Comparison of ENCODE assay signal across 16 cellular contexts in the genomic region with DNA sequence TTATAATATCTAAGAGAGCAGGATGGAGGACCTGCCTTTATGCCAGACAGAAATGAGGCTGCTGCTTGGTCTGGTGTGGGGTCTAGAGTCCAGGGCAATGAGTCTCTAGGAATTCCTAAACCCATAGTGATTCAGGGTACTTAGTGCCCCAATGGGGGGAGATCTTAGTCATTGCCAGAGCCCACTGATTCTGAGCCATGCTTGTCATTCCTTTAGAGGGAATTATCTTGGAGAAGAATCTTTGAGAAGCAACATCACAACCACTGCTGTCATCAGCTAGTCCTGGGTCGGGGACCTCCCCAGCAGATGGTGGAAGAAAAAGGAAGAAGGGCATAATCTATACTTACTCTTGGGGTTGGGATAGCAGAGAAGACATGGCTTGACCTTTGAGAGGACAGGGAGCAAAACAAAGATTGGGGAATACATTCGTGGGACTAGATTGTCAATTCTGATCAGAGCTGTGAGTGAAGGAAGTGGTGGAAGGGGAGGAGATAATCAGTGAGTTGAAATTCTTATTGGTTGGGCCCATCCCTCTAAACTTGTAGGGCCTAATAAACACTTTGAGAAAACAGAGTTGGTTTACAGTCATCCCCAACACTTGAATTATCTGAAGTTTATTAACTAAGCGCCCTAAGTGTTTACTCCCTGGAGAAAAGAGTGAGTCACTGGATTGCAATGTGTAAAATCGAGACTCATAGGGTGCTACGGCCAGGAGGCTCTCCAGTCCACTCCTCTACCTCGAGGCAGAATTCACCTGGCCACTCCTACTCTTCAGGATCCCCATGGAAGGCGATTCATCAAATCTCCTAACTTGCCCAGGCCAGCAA. TPM values are rescaled to one million over a fixed set of nuclear protein-coding genes. Genes with fewer than 3 reads are reported as not detected.
DNase-seq lines count a peak whose midpoint lies in the region; FAIRE-seq and TF ChIP-seq lines count a peak whose summit lies in the region.
"Had no signal": no experiment of that assay in that cellular context is flagged by ENCODE, and none has a peak within 500 bp of the region (broad histone marks: within the 10 kb centered on the region; RNA-seq: fewer than 3 reads in every experiment).

No MANE protein-coding gene starts in this region.

- no peaks in the 10 kb centered on the region for H3K9me3 ChIP-seq in astrocyte (ENCODE audit: insufficient read depth, low read depth, low read length)
- no peaks in the 10 kb centered on the region for H3K9me3 ChIP-seq in testis
- H3K9me3 ChIP-seq: body of pancreas, mucosa of descending colon, prostate gland had no signal

- no peak overlapping the region for H2BK15ac ChIP-seq in mesendoderm (replicated peaks; ENCODE audit: low read depth)

- H3K9me3 Mint-ChIP-seq in HFFc6 (no peaks in the 10 kb centered on the region), astrocyte (ENCODE audit: unreplicated experiment) (peaks cover 4% of the 10 kb centered on the region)
- H3K9me3 Mint-ChIP-seq: activated T-helper 1 cell treated with anti-CD3 and anti-CD28 coated beads, Interleukin-12 subunit alpha, Interleukin-12 subunit beta, Interleukin-2, Interleukin-4 antibody, amounts not matched to agents 30 ng/mL and 10 ng/mL and 1 ng/mL, durations not matched to agents 14 hours and 24 hours and 36 hours; endodermal cell; IgD-negative memory B cell had no signal

- TF ChIP-seq POLR2A in testis (IDR thresholded peaks at IDR 0.05) = no peak

- no peak for FAIRE-seq in astrocyte (lab: Jason Lieb, UNC)

- H2AK5ac ChIP-seq in mesendoderm (ENCODE audit: low read length) = no peak overlapping the region

- peak overlapping the region; percentile 64 for H3K4me3 Mint-ChIP-seq in HFFc6
- peak overlapping the region; percentile 23 for H3K4me3 Mint-ChIP-seq in astrocyte (ENCODE audit: unreplicated experiment)
- H3K4me3 Mint-ChIP-seq: activated T-helper 1 cell treated with anti-CD3 and anti-CD28 coated beads, Interleukin-12 subunit alpha, Interleukin-12 subunit beta, Interleukin-2, Interleukin-4 antibody, amounts not matched to agents 30 ng/mL and 10 ng/mL and 1 ng/mL, durations not matched to agents 14 hours and 24 hours and 36 hours; CD4-positive, CD25-positive, alpha-beta regulatory T cell; endodermal cell; IgD-negative memory B cell had no signal

- H3K4me3 ChIP-seq in astrocyte (ENCODE audit: insufficient read depth, low read depth, low read length) (no peak overlapping the region), mesendoderm (ENCODE audit: low read length) (no peak overlapping the region), testis (no peak overlapping the region)
- H3K4me3 ChIP-seq: body of pancreas, mucosa of descending colon, prostate gland had no signal

- no peaks in the 10 kb centered on the region for H3K79me1 ChIP-seq in mesendoderm (ENCODE audit: low read length)

- no peak overlapping the region for H3K18ac ChIP-seq in mesendoderm (ENCODE audit: low read length)

- H3K4ac ChIP-seq in mesendoderm (ENCODE audit: low read depth, low read length) = no peak overlapping the region

- H3K27ac Mint-ChIP-seq in HFFc6 (peak overlapping the region; percentile 81), astrocyte (ENCODE audit: unreplicated experiment) (peak overlapping the region; percentile 7)
- H3K27ac Mint-ChIP-seq: activated T-helper 1 cell treated with anti-CD3 and anti-CD28 coated beads, Interleukin-12 subunit alpha, Interleukin-12 subunit beta, Interleukin-2, Interleukin-4 antibody, amounts not matched to agents 30 ng/mL and 10 ng/mL and 1 ng/mL, durations not matched to agents 14 hours and 24 hours and 36 hours; CD4-positive, CD25-positive, alpha-beta regulatory T cell; endodermal cell; IgD-negative memory B cell had no signal

- peak; percentile 57 for DNase-seq in HFFc6
- DNase-seq in astrocyte (ENCODE audit: low read depth) = peak; percentile 49
- peak; percentile 32 for DNase-seq in mesendoderm
- DNase-seq in NCI-H1436 (lab: John Stamatoyannopoulos, UW) = no peak
- no peak for DNase-seq in RPMI8226
- no peak for DNase-seq in testis
- DNase-seq: body of pancreas; CD4-positive, CD25-positive, alpha-beta regulatory T cell; endodermal cell; mucosa of descending colon; NCI-H2029 treated with DMSO at 0.1 percent for 48 hours; NK-92 treated with Interleukin-12 subunit alpha and Interleukin-12 subunit beta, amount 100 ng/mL, for 24 hours; stimulated activated naive CD8-positive, alpha-beta T cell treated with anti-CD3 and anti-CD28 coated beads, Interleukin-15, Interleukin-2, amounts not matched to agents 100 U/mL and 50 U/mL, for 24 hours had no signal

- no CpG with 5 or more reads among the region's 7 CpGs for WGBS in mesendoderm (ENCODE audit: extremely low coverage, insufficient coverage, low lambda C conversion rate)
- 63 to 74% methylated on average over 7 of the region's 7 CpGs for WGBS in testis, 2 donors

- TF ChIP-seq CTCF in HFFc6 (IDR thresholded peaks at IDR 0.05) (no peak), astrocyte (IDR thresholded peaks at IDR 0.05; ENCODE audit: insufficient read depth, low read depth, low read length) (no peak), testis (IDR thresholded peaks at IDR 0.05) (no peak)

- H3K27me3 Mint-ChIP-seq in HFFc6 (ENCODE audit: insufficient read depth) (peaks cover 13% of the 10 kb centered on the region), astrocyte (ENCODE audit: low read depth, unreplicated experiment) (peaks cover 30% of the 10 kb centered on the region)

- no peak overlapping the region for H2AFZ ChIP-seq in astrocyte (ENCODE audit: low read depth, low read length)

- H3K27ac ChIP-seq in astrocyte (ENCODE audit: low read depth, low read length) (no peak overlapping the region), mesendoderm (ENCODE audit: low read depth, low read length) (no peak overlapping the region), testis (no peak overlapping the region)
- H3K27ac ChIP-seq: body of pancreas, prostate gland had no signal

- no peak overlapping the region for H4K8ac ChIP-seq in mesendoderm (ENCODE audit: low read depth, low read length)

- H3K4me1 ChIP-seq in astrocyte (ENCODE audit: insufficient read depth, low read length) (peaks cover 14% of the 10 kb centered on the region), mesendoderm (ENCODE audit: control insufficient read depth, low read depth, low read length) (no peaks in the 10 kb centered on the region), testis (no peaks in the 10 kb centered on the region)
- H3K4me1 ChIP-seq: prostate gland had no signal

- H3K4me2 ChIP-seq in astrocyte (ENCODE audit: low read length) = no peak overlapping the region
- no peak overlapping the region for H3K4me2 ChIP-seq in mesendoderm (ENCODE audit: low read length)

- intact Hi-C loops in testis (cut with DNase I; ENCODE audit: low total_unique reads) = no loop called here

- H3K56ac ChIP-seq in mesendoderm (ENCODE audit: low read length) = no peak overlapping the region

- H3K27me3 ChIP-seq in astrocyte (ENCODE audit: insufficient read depth, low read length) (peaks cover 9% of the 10 kb centered on the region), mesendoderm (ENCODE audit: insufficient read depth, low read length, poor library complexity) (no peaks in the 10 kb centered on the region), testis (no peaks in the 10 kb centered on the region)
- H3K27me3 ChIP-seq: body of pancreas had no signal

- no peak overlapping the region for H3K23ac ChIP-seq in mesendoderm (ENCODE audit: low read length)

- H3K9ac ChIP-seq in astrocyte (ENCODE audit: low read length) (no peak overlapping the region), mesendoderm (ENCODE audit: low read length) (no peak overlapping the region)

- peaks cover 60% of the 10 kb centered on the region for H3K4me1 Mint-ChIP-seq in HFFc6 (ENCODE audit: low read depth)
- H3K4me1 Mint-ChIP-seq in astrocyte (ENCODE audit: low read depth, unreplicated experiment) = peaks cover 23% of the 10 kb centered on the region
- H3K4me1 Mint-ChIP-seq: CD4-positive, CD25-positive, alpha-beta regulatory T cell; IgD-negative memory B cell had no signal

- no peak overlapping the region for H4K5ac ChIP-seq in mesendoderm (ENCODE audit: low read length)

- H2BK120ac ChIP-seq in mesendoderm (ENCODE audit: low read depth, low read length) = no peak overlapping the region

- no peaks in the 10 kb centered on the region for H3K36me3 Mint-ChIP-seq in HFFc6 (ENCODE audit: low read depth)
- H3K36me3 Mint-ChIP-seq in astrocyte (ENCODE audit: low read depth, unreplicated experiment) = no peaks in the 10 kb centered on the region
- H3K36me3 Mint-ChIP-seq: CD4-positive, CD25-positive, alpha-beta regulatory T cell; IgD-negative memory B cell had no signal

- H3K79me2 ChIP-seq in astrocyte (ENCODE audit: insufficient read depth, low read length) = no peaks in the 10 kb centered on the region
- H3K79me2 ChIP-seq in mesendoderm (ENCODE audit: control insufficient read depth, insufficient read depth, low read length) = no peaks in the 10 kb centered on the region

- H4K20me1 ChIP-seq in astrocyte (ENCODE audit: insufficient read depth, low read length) = no peaks in the 10 kb centered on the region

- H2BK5ac ChIP-seq in mesendoderm (ENCODE audit: low read length) = no peak overlapping the region

- H3K36me3 ChIP-seq in astrocyte (ENCODE audit: insufficient read depth, low read length) (no peaks in the 10 kb centered on the region), mesendoderm (ENCODE audit: control insufficient read depth, insufficient read depth, low read length) (no peaks in the 10 kb centered on the region), testis (ENCODE audit: low read depth, missing control alignments) (no peaks in the 10 kb centered on the region)
- H3K36me3 ChIP-seq: prostate gland had no signal

RNA-seq across cellular contexts. Expression of a gene that starts 3.0 kb away (rescaled TPM):
- total RNA-seq in HFFc6 (2021; fragmentation: NEBNext Ultra II Directional; extraction: Animal tissue kit (Norgen Biotek cat#: 25700)) = not detected
- total RNA-seq in astrocyte = 0.09 and 0.43 TPM in 2 replicates
- polyA plus RNA-seq in mesendoderm (2013, experiment 1 of 2) = not detected
- not detected for polyA plus RNA-seq in mesendoderm (2013, experiment 2 of 2)
- not detected for total RNA-seq in testis
- polyA plus RNA-seq in testis (ENCODE audit: insufficient read depth, low read depth, low replicate concordance) = not detected
- total RNA-seq: body of pancreas; CD4-positive, CD25-positive, alpha-beta regulatory T cell; endodermal cell; mucosa of descending colon; prostate gland had no signal
- polyA plus RNA-seq: CD4-positive, CD25-positive, alpha-beta regulatory T cell; IgD-negative memory B cell had no signal

RNA-seq across cellular contexts. Expression of a gene that starts 15.0 kb away (rescaled TPM):
- under 1 TPM in 4 of 6 experiments, not detected in 2; 0.18 to 0.31 (median 0.30) TPM for total RNA-seq in HFFc6 (2021; fragmentation: NEBNext Ultra II Directional; extraction: Animal tissue kit (Norgen Biotek cat#: 25700))
- not detected in 2 replicates for total RNA-seq in astrocyte
- not detected for polyA plus RNA-seq in mesendoderm (2013, experiment 1 of 2)
- not detected for polyA plus RNA-seq in mesendoderm (2013, experiment 2 of 2)
- under 1 TPM in 1 of 2 donors, not detected in 1; 0.19 TPM for total RNA-seq in testis
- not detected for polyA plus RNA-seq in testis (ENCODE audit: insufficient read depth, low read depth, low replicate concordance)
- total RNA-seq: activated T-helper 1 cell treated with anti-CD3 and anti-CD28 coated beads, Interleukin-12 subunit alpha, Interleukin-12 subunit beta, Interleukin-2, Interleukin-4 antibody, amounts not matched to agents 30 ng/mL and 10 ng/mL and 1 ng/mL, durations not matched to agents 14 hours and 24 hours and 36 hours; CD4-positive, CD25-positive, alpha-beta regulatory T cell; endodermal cell; mucosa of descending colon had no signal
- polyA plus RNA-seq: CD4-positive, CD25-positive, alpha-beta regulatory T cell; IgD-negative memory B cell had no signal

RNA-seq across cellular contexts. Expression of a gene that starts 21.7 kb away (rescaled TPM):
- total RNA-seq in HFFc6 (2021; fragmentation: NEBNext Ultra II Directional; extraction: Animal tissue kit (Norgen Biotek cat#: 25700)) = not detected
- total RNA-seq in astrocyte = not detected in 2 replicates
- not detected for polyA plus RNA-seq in mesendoderm (2013, experiment 1 of 2)
- polyA plus RNA-seq in mesendoderm (2013, experiment 2 of 2) = not detected
- total RNA-seq in testis = not detected
- polyA plus RNA-seq in testis (ENCODE audit: insufficient read depth, low read depth, low replicate concordance) = not detected
- total RNA-seq: activated T-helper 1 cell treated with anti-CD3 and anti-CD28 coated beads, Interleukin-12 subunit alpha, Interleukin-12 subunit beta, Interleukin-2, Interleukin-4 antibody, amounts not matched to agents 30 ng/mL and 10 ng/mL and 1 ng/mL, durations not matched to agents 14 hours and 24 hours and 36 hours; body of pancreas; CD4-positive, CD25-positive, alpha-beta regulatory T cell; endodermal cell; mucosa of descending colon; prostate gland had no signal
- polyA plus RNA-seq: CD4-positive, CD25-positive, alpha-beta regulatory T cell; IgD-negative memory B cell had no signal

RNA-seq across cellular contexts. Expression of a gene that starts 35.2 kb away (rescaled TPM):
- not detected for total RNA-seq in HFFc6 (2021; fragmentation: NEBNext Ultra II Directional; extraction: Animal tissue kit (Norgen Biotek cat#: 25700))
- total RNA-seq in astrocyte (0.50 and 0.82 TPM in 2 replicates), testis (under 1 TPM; 0.19 to 0.24 TPM)
- polyA plus RNA-seq in mesendoderm (2013, experiment 1 of 2) = not detected
- not detected for polyA plus RNA-seq in mesendoderm (2013, experiment 2 of 2)
- not detected for polyA plus RNA-seq in testis (ENCODE audit: insufficient read depth, low read depth, low replicate concordance)
- total RNA-seq: activated T-helper 1 cell treated with anti-CD3 and anti-CD28 coated beads, Interleukin-12 subunit alpha, Interleukin-12 subunit beta, Interleukin-2, Interleukin-4 antibody, amounts not matched to agents 30 ng/mL and 10 ng/mL and 1 ng/mL, durations not matched to agents 14 hours and 24 hours and 36 hours; body of pancreas; CD4-positive, CD25-positive, alpha-beta regulatory T cell; endodermal cell; mucosa of descending colon; prostate gland had no signal
- polyA plus RNA-seq: CD4-positive, CD25-positive, alpha-beta regulatory T cell; IgD-negative memory B cell had no signal

RNA-seq across cellular contexts. Expression of a gene that starts 49.9 kb away (rescaled TPM):
- total RNA-seq in HFFc6 (2021; fragmentation: NEBNext Ultra II Directional; extraction: Animal tissue kit (Norgen Biotek cat#: 25700)) = under 1 TPM in 1 of 6 experiments, not detected in 5; 0.30 TPM
- not detected in 2 replicates for total RNA-seq in astrocyte
- not detected for polyA plus RNA-seq in mesendoderm (2013, experiment 1 of 2)
- not detected for polyA plus RNA-seq in mesendoderm (2013, experiment 2 of 2)
- total RNA-seq in testis = 1 to 10 TPM in 1 of 2 donors, under 1 TPM in 1; 0.93 to 1.1 TPM
- polyA plus RNA-seq in testis (ENCODE audit: insufficient read depth, low read depth, low replicate concordance) = 0.99 TPM
- total RNA-seq: activated T-helper 1 cell treated with anti-CD3 and anti-CD28 coated beads, Interleukin-12 subunit alpha, Interleukin-12 subunit beta, Interleukin-2, Interleukin-4 antibody, amounts not matched to agents 30 ng/mL and 10 ng/mL and 1 ng/mL, durations not matched to agents 14 hours and 24 hours and 36 hours; body of pancreas; CD4-positive, CD25-positive, alpha-beta regulatory T cell; endodermal cell; mucosa of descending colon had no signal
- polyA plus RNA-seq: CD4-positive, CD25-positive, alpha-beta regulatory T cell; IgD-negative memory B cell had no signal

Comparison
In these comparisons a context has a peak if more than half of its experiments do, and no peak if none do; other contexts are left out.
1. DNase-seq: peak in HFFc6 (single experiment), astrocyte (single experiment) and mesendoderm (single experiment); none in NCI-H1436 (single experiment), RPMI8226 (single experiment) and testis (single experiment).